Comparison of ENCODE assay signal across 1 cellular context in genomic region chr2:46955764-46956163, GRCh38.
TF ChIP-seq lines count a peak whose summit lies in the region.

No MANE protein-coding gene starts in this region.

TF ChIP-seq in liver, 16 proteins besides CTCF, POLR2A, EP300 and RAD21 (continued from another document):
- TF ChIP-seq GABPA (IDR thresholded peaks at IDR 0.05 in 1 of 2, conservative IDR thresholded peaks at IDR 0.05 in 1 of 2), result no peak
- TF ChIP-seq, protein P1, sequence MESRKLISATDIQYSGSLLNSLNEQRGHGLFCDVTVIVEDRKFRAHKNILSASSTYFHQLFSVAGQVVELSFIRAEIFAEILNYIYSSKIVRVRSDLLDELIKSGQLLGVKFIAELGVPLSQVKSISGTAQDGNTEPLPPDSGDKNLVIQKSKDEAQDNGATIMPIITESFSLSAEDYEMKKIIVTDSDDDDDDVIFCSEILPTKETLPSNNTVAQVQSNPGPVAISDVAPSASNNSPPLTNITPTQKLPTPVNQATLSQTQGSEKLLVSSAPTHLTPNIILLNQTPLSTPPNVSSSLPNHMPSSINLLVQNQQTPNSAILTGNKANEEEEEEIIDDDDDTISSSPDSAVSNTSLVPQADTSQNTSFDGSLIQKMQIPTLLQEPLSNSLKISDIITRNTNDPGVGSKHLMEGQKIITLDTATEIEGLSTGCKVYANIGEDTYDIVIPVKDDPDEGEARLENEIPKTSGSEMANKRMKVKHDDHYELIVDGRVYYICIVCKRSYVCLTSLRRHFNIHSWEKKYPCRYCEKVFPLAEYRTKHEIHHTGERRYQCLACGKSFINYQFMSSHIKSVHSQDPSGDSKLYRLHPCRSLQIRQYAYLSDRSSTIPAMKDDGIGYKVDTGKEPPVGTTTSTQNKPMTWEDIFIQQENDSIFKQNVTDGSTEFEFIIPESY (IDR thresholded peaks at IDR 0.05), result no peak
- TF ChIP-seq YY1 (IDR thresholded peaks at IDR 0.05), result no peak
